36 cellular contexts compared by ENCODE assay signal in genomic region chr2:224389317-224389716, GRCh38. TPM values are rescaled to one million over a fixed set of nuclear protein-coding genes. Genes with fewer than 3 reads are reported as not detected.
"Had no signal": no experiment of that assay in that cellular context is flagged by ENCODE, and none has a peak within 500 bp of the region (broad histone marks: within the 10 kb centered on the region; RNA-seq: fewer than 3 reads in every experiment).

No MANE protein-coding gene starts in this region.

- H3K4me2 ChIP-seq: SK-N-SH had no signal

- H3K27me3 Mint-ChIP-seq: activated CD4-positive, alpha-beta memory T cell treated with anti-CD3 and anti-CD28 coated beads for 36 hours; activated CD4-positive, alpha-beta T cell treated with anti-CD3 and anti-CD28 coated beads for 36 hours; activated naive CD8-positive, alpha-beta T cell treated with anti-CD3 and anti-CD28 coated beads for 36 hours; IgD-negative memory B cell had no signal

- H3K36me3 ChIP-seq: ascending aorta, cardiac muscle cell, MG63, Peyer's patch, SJSA1 had no signal

- H3K9ac ChIP-seq: SK-N-SH had no signal

- H3K9me3 ChIP-seq: ascending aorta, MG63, Peyer's patch, SJSA1, SK-N-SH had no signal

- H3K4me3 ChIP-seq: ascending aorta, cardiac muscle cell, MG63, Peyer's patch, SJSA1 had no signal

- ATAC-seq: activated CD4-positive, alpha-beta T cell treated with anti-CD3 and anti-CD28 coated beads for 36 hours; activated CD4-positive, CD25-positive, alpha-beta regulatory T cell treated with anti-CD3 and anti-CD28 coated beads, Interleukin-2, amount 50 U/mL, for 24 hours; activated T-cell treated with anti-CD3 and anti-CD28 coated beads, Interleukin-2, amount 50 U/mL, for 4 hours; PC-3 had no signal

- H3K27ac Mint-ChIP-seq: activated CD4-positive, alpha-beta memory T cell treated with anti-CD3 and anti-CD28 coated beads for 36 hours; activated CD4-positive, alpha-beta T cell treated with anti-CD3 and anti-CD28 coated beads for 36 hours; activated naive CD8-positive, alpha-beta T cell treated with anti-CD3 and anti-CD28 coated beads for 36 hours; T-helper 1 cell treated with Interleukin-12 subunit alpha and Interleukin-12 subunit beta and Interleukin-4 antibody, amounts not matched to agents 30 μg/mL and 1 μg/mL, for 36 hours; T-helper 2 cell treated with Interferon-gamma antibody and Interleukin-4, amounts not matched to agents 5 μg/mL and 100 μg/mL, for 36 hours had no signal

- H3K4me1 ChIP-seq: ascending aorta, Peyer's patch, SJSA1 had no signal

- H3K4me1 Mint-ChIP-seq: activated CD4-positive, alpha-beta T cell treated with anti-CD3 and anti-CD28 coated beads for 36 hours; activated naive CD8-positive, alpha-beta T cell treated with anti-CD3 and anti-CD28 coated beads for 36 hours had no signal

- H3K9me3 Mint-ChIP-seq: activated CD4-positive, alpha-beta memory T cell treated with anti-CD3 and anti-CD28 coated beads for 36 hours; activated naive CD8-positive, alpha-beta T cell treated with anti-CD3 and anti-CD28 coated beads for 36 hours; activated T-cell treated with anti-CD3 and anti-CD28 coated beads, Interleukin-2, amount 50 U/mL, for 4 hours; IgD-negative memory B cell; T-helper 1 cell treated with Interleukin-12 subunit alpha and Interleukin-12 subunit beta and Interleukin-4 antibody, amounts not matched to agents 30 μg/mL and 1 μg/mL, for 36 hours; T-helper 2 cell treated with Interferon-gamma antibody and Interleukin-4, amounts not matched to agents 5 μg/mL and 100 μg/mL, for 36 hours had no signal

- DNase-seq: activated CD4-positive, alpha-beta memory T cell treated with anti-CD3 and anti-CD28 coated beads for 36 hours; activated CD4-positive, alpha-beta T cell treated with anti-CD3 and anti-CD28 coated beads for 36 hours; activated CD4-positive, alpha-beta T cell treated with anti-CD3 and anti-CD28 coated beads, Interleukin-2, amount 50 U/mL, for 1 hour; activated CD8-positive, alpha-beta memory T cell treated with anti-CD3 and anti-CD28 coated beads, Interleukin-2, amount 50 U/mL, for 4 hours; activated effector memory CD4-positive, alpha-beta T cell treated with Interleukin-2 at 50 U/mL for 16 hours; activated naive CD4-positive, alpha-beta T cell treated with anti-CD3 and anti-CD28 coated beads, Interleukin-2, amount 50 U/mL, for 16 hours; activated naive CD8-positive, alpha-beta T cell treated with anti-CD3 and anti-CD28 coated beads for 36 hours; activated T-cell treated with anti-CD3 and anti-CD28 coated beads for 4 hours; activated T-cell treated with anti-CD3 and anti-CD28 coated beads, Interleukin-2, amount 50 U/mL, for 4 hours; amygdala; Karpas-422; KBM-7; MG63; NCI-H1048; NCI-H1105 treated with DMSO at 0.1 percent for 48 hours; NCI-H1436; NCI-H1694 treated with DMSO at 0.1 percent for 48 hours; NCI-H2029; NCI-H2171; NCI-H510A; NCI-H526; NCI-H748 treated with DMSO at 0.1 percent for 48 hours; NK-92 treated with Interleukin-12 subunit alpha and Interleukin-12 subunit beta, amount 100 ng/mL, for 24 hours; PC-3; Peyer's patch; RPMI8226; SHP77 treated with DMSO at 0.1 percent for 48 hours; SK-N-SH had no signal

- H3K36me3 Mint-ChIP-seq: activated CD4-positive, alpha-beta memory T cell treated with anti-CD3 and anti-CD28 coated beads for 36 hours; activated naive CD8-positive, alpha-beta T cell treated with anti-CD3 and anti-CD28 coated beads for 36 hours; IgD-negative memory B cell had no signal

- H3K4me3 Mint-ChIP-seq: activated CD4-positive, alpha-beta memory T cell treated with anti-CD3 and anti-CD28 coated beads for 36 hours; activated CD4-positive, alpha-beta T cell treated with anti-CD3 and anti-CD28 coated beads for 36 hours; activated naive CD8-positive, alpha-beta T cell treated with anti-CD3 and anti-CD28 coated beads for 36 hours; activated T-cell treated with anti-CD3 and anti-CD28 coated beads, Interleukin-2, amount 50 U/mL, for 4 hours; IgD-negative memory B cell; T-helper 1 cell treated with Interleukin-12 subunit alpha and Interleukin-12 subunit beta and Interleukin-4 antibody, amounts not matched to agents 30 μg/mL and 1 μg/mL, for 36 hours; T-helper 2 cell treated with Interferon-gamma antibody and Interleukin-4, amounts not matched to agents 5 μg/mL and 100 μg/mL, for 36 hours had no signal

- FAIRE-seq: TTC549 had no signal

- H3K27me3 ChIP-seq: ascending aorta, cardiac muscle cell, MG63, Peyer's patch, SJSA1 had no signal

- H3K27ac ChIP-seq: ascending aorta, cardiac muscle cell, Peyer's patch, SJSA1 had no signal

RNA-seq across cellular contexts. Expression of gene FAM124B, which starts 12.6 kb away (rescaled TPM):
- total RNA-seq: PC-3, SJSA1 had no signal
- polyA plus RNA-seq: IgD-negative memory B cell, SK-N-SH had no signal
